ENCODE assay signal across 28 cellular contexts in the genomic region with DNA sequence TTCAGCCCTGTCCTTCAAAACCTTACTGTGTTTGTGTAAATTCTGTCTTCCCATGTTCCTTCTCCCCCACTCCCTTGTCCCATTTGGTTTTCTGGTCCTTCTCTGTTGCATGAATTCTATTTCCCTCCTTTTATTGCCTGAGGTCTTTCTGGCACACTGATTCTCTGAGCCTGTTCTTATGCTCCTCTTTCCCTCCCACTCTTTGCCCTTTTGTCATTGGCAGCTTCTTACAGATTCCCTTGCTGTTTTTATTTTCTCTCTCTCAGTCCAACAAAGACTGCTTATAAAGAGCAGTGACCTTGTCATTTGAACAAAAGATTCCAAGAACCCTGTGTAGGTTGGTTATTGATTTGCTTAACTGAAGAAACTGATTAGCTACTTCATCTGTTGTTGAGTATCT. TPM values are rescaled to one million over a fixed set of nuclear protein-coding genes. Genes with fewer than 3 reads are reported as not detected.
A peak's percentile ranks its signal among the peaks of the same experiment; 100 is the strongest.
DNase-seq lines count a peak whose midpoint lies in the region; ATAC-seq and TF ChIP-seq lines count a peak whose summit lies in the region.
"Had no signal": no experiment of that assay in that cellular context is flagged by ENCODE, and none has a peak within 500 bp of the region (broad histone marks: within the 10 kb centered on the region; RNA-seq: fewer than 3 reads in every experiment).

No MANE protein-coding gene starts in this region.

- no peak for TF ChIP-seq RAD21 in SK-N-SH (IDR thresholded peaks at IDR 0.05; ENCODE audit: low read length)

- TF ChIP-seq EP300 in SK-N-SH (IDR thresholded peaks at IDR 0.05; ENCODE audit: borderline replicate concordance in 1 of 2, low read depth in 1 of 2, low read length in 1 of 2), result no peak

- no peak overlapping the region for H3K4me3 Mint-ChIP-seq in progenitor cell of endocrine pancreas (ENCODE audit: low read depth)
- H3K4me3 Mint-ChIP-seq in stimulated activated memory B cell treated with anti-CD40 and anti-IgM and Interleukin-4, amounts not matched to agents 10 μg/mL and 1 μg/mL and 100 μg/mL, for 72 hours, result no peak overlapping the region
- H3K4me3 Mint-ChIP-seq: activated CD4-positive, alpha-beta T cell treated with anti-CD3 and anti-CD28 coated beads for 36 hours; activated CD8-positive, alpha-beta T cell treated with anti-CD3 and anti-CD28 coated beads, Interleukin-2, amount 10 ng/mL, durations not matched to agents 7 days and 5 days; CD4-positive, CD25-positive, alpha-beta regulatory T cell; T-helper 1 cell treated with Interleukin-12 subunit alpha and Interleukin-12 subunit beta and Interleukin-4 antibody, amounts not matched to agents 30 μg/mL and 1 μg/mL, for 36 hours had no signal

- no peak for TF ChIP-seq CTCF in SK-N-SH (IDR thresholded peaks at IDR 0.05)
- no peak for TF ChIP-seq CTCF in VCaP (conservative IDR thresholded peaks at IDR 0.05)
- TF ChIP-seq CTCF in progenitor cell of endocrine pancreas (IDR thresholded peaks at IDR 0.05; ENCODE audit: unreplicated experiment), result no peak

- H3K36me3 ChIP-seq in SK-N-SH (replicated peaks in 1 of 2; ENCODE audit: control insufficient read depth in 1 of 2, insufficient read depth in 2 of 2, low read length in 1 of 2), result no peaks in the 10 kb centered on the region
- H3K36me3 ChIP-seq: heart left ventricle, neutrophil, SJCRH30, tibial nerve had no signal

- no peak overlapping the region for H3K4me3 ChIP-seq in SK-N-SH (ENCODE audit: low read depth in 2 of 2, low read length in 1 of 2)
- H3K4me3 ChIP-seq: heart left ventricle, SJCRH30, skin epidermis, tibial nerve had no signal

- H3K9me3 ChIP-seq in SK-N-SH, result no peaks in the 10 kb centered on the region
- H3K9me3 ChIP-seq: heart left ventricle, neutrophil, SJCRH30, tibial nerve had no signal

- no peak overlapping the region for H3K4me2 ChIP-seq in SK-N-SH

- no peak overlapping the region for H3K9ac ChIP-seq in SK-N-SH

- no peaks in the 10 kb centered on the region for H3K9me2 ChIP-seq in SK-N-SH

- no peaks in the 10 kb centered on the region for H3K79me2 ChIP-seq in SK-N-SH (ENCODE audit: insufficient read depth)

- H3F3A ChIP-seq in SK-N-SH (replicated peaks; ENCODE audit: insufficient read depth), result no peaks in the 10 kb centered on the region

- no peaks in the 10 kb centered on the region; a peak in 1 of 4 replicates for H3K4me1 ChIP-seq in SK-N-SH (ENCODE audit: control insufficient read depth in 1 of 2, insufficient read depth in 2 of 2, low read depth in 1 of 2, low read length in 1 of 2)
- H3K4me1 ChIP-seq: SJCRH30 had no signal

- H3K27ac ChIP-seq in SK-N-SH (ENCODE audit: low read depth in 2 of 2, low read length in 1 of 2), result no peak overlapping the region
- H3K27ac ChIP-seq in VCaP, result peak overlapping the region; percentile 32
- H3K27ac ChIP-seq: neutrophil, SJCRH30, skin epidermis had no signal

- CTCF ChIA-PET in SK-N-SH (lab: Yijun Ruan, JAX), result interaction anchor here (1.0 to 2.0 kb wide), 2 partner anchors 28 to 235 kb away, joined by 3 to 7 read pairs; no protein-coding TSS in a partner anchor

- no peak for ATAC-seq in SK-N-SH treated with all-trans-retinoic acid at 6 μM for 48 hours
- no peak for ATAC-seq in stimulated activated memory B cell treated with anti-CD40 and anti-IgM and Interleukin-4, amounts not matched to agents 10 μg/mL and 1 μg/mL and 100 μg/mL, for 72 hours
- ATAC-seq: activated CD4-positive, alpha-beta T cell treated with anti-CD3 and anti-CD28 coated beads for 36 hours; activated CD8-positive, alpha-beta T cell treated with anti-CD3 and anti-CD28 coated beads, Interleukin-2, amount 10 ng/mL, durations not matched to agents 7 days and 5 days had no signal

- no peaks in the 10 kb centered on the region for H3K27me3 Mint-ChIP-seq in progenitor cell of endocrine pancreas
- H3K27me3 Mint-ChIP-seq in stimulated activated memory B cell treated with anti-CD40 and anti-IgM and Interleukin-4, amounts not matched to agents 10 μg/mL and 1 μg/mL and 100 μg/mL, for 72 hours, result no peaks in the 10 kb centered on the region
- H3K27me3 Mint-ChIP-seq: activated CD4-positive, alpha-beta T cell treated with anti-CD3 and anti-CD28 coated beads for 36 hours; CD4-positive, CD25-positive, alpha-beta regulatory T cell had no signal

- no peaks in the 10 kb centered on the region for H3K36me3 Mint-ChIP-seq in progenitor cell of endocrine pancreas (ENCODE audit: insufficient read depth)
- peaks cover 5% of the 10 kb centered on the region for H3K36me3 Mint-ChIP-seq in stimulated activated memory B cell treated with anti-CD40 and anti-IgM and Interleukin-4, amounts not matched to agents 10 μg/mL and 1 μg/mL and 100 μg/mL, for 72 hours

- DNase-seq in SK-N-SH, result peak; percentile 3
- DNase-seq in foreskin melanocyte, result peak; percentile 69
- no peak for DNase-seq in progenitor cell of endocrine pancreas (ENCODE audit: low spot score, unreplicated experiment)
- DNase-seq in activated effector memory CD4-positive, alpha-beta T cell treated with anti-CD3 and anti-CD28 coated beads, Interleukin-2, amount 50 U/mL, for 16 hours, result no peak
- no peak for DNase-seq in putamen (ENCODE audit: low spot score)
- DNase-seq: activated CD4-positive, alpha-beta T cell treated with anti-CD3 and anti-CD28 coated beads for 36 hours; activated CD8-positive, alpha-beta T cell treated with anti-CD3 and anti-CD28 coated beads, Interleukin-2, amount 10 ng/mL, durations not matched to agents 7 days and 5 days; activated effector memory CD4-positive, alpha-beta T cell treated with Interleukin-2 at 50 U/mL for 16 hours; activated T-cell treated with anti-CD3 and anti-CD28 coated beads for 4 hours; CD4-positive, CD25-positive, alpha-beta regulatory T cell; cerebellar nuclear complex; DMS 273 treated with DMSO at 0.1 percent for 48 hours; EL; H7; heart left ventricle; kidney glomerular epithelial cell; NCI-H1105; NCI-H187 treated with DMSO at 0.1 percent for 48 hours; SJCRH30; stimulated activated CD8-positive, alpha-beta memory T cell treated with anti-CD3 and anti-CD28 coated beads, Interleukin-4, amount 100 ng/mL, for 48 hours had no signal

- H4K20me1 ChIP-seq in SK-N-SH (ENCODE audit: insufficient read depth), result no peaks in the 10 kb centered on the region

- POLR2A ChIA-PET in SK-N-SH (lab: Yijun Ruan, JAX), result no interaction called here

- no peaks in the 10 kb centered on the region for H3K9me3 Mint-ChIP-seq in progenitor cell of endocrine pancreas (ENCODE audit: low read depth)
- no peaks in the 10 kb centered on the region for H3K9me3 Mint-ChIP-seq in stimulated activated memory B cell treated with anti-CD40 and anti-IgM and Interleukin-4, amounts not matched to agents 10 μg/mL and 1 μg/mL and 100 μg/mL, for 72 hours
- H3K9me3 Mint-ChIP-seq: CD4-positive, CD25-positive, alpha-beta regulatory T cell; T-helper 1 cell treated with Interleukin-12 subunit alpha and Interleukin-12 subunit beta and Interleukin-4 antibody, amounts not matched to agents 30 μg/mL and 1 μg/mL, for 36 hours had no signal

- peaks cover 6% of the 10 kb centered on the region for H3K4me1 Mint-ChIP-seq in progenitor cell of endocrine pancreas (ENCODE audit: low read depth)
- peaks cover 5% of the 10 kb centered on the region for H3K4me1 Mint-ChIP-seq in stimulated activated memory B cell treated with anti-CD40 and anti-IgM and Interleukin-4, amounts not matched to agents 10 μg/mL and 1 μg/mL and 100 μg/mL, for 72 hours
- H3K4me1 Mint-ChIP-seq: activated CD4-positive, alpha-beta T cell treated with anti-CD3 and anti-CD28 coated beads for 36 hours had no signal

- no peak overlapping the region for H2AFZ ChIP-seq in SK-N-SH (ENCODE audit: low read depth)

- H3K27me3 ChIP-seq in SK-N-SH (ENCODE audit: insufficient read depth), result no peaks in the 10 kb centered on the region
- H3K27me3 ChIP-seq: heart left ventricle, neutrophil, SJCRH30, tibial nerve had no signal

- H3K27ac Mint-ChIP-seq in progenitor cell of endocrine pancreas, result peak overlapping the region; percentile 0
- H3K27ac Mint-ChIP-seq in stimulated activated memory B cell treated with anti-CD40 and anti-IgM and Interleukin-4, amounts not matched to agents 10 μg/mL and 1 μg/mL and 100 μg/mL, for 72 hours, result no peak overlapping the region
- H3K27ac Mint-ChIP-seq: activated CD4-positive, alpha-beta T cell treated with anti-CD3 and anti-CD28 coated beads for 36 hours; activated CD8-positive, alpha-beta T cell treated with anti-CD3 and anti-CD28 coated beads, Interleukin-2, amount 10 ng/mL, durations not matched to agents 7 days and 5 days; CD4-positive, CD25-positive, alpha-beta regulatory T cell; T-helper 1 cell treated with Interleukin-12 subunit alpha and Interleukin-12 subunit beta and Interleukin-4 antibody, amounts not matched to agents 30 μg/mL and 1 μg/mL, for 36 hours had no signal

TF ChIP-seq in SK-N-SH, 30 proteins besides CTCF, POLR2A, EP300 and RAD21 (continues in another document):
- TF ChIP-seq SIN3A (IDR thresholded peaks at IDR 0.05; ENCODE audit: borderline replicate concordance, low read depth, low read length) (no peak), POLR2AphosphoS5 (IDR thresholded peaks at IDR 0.05; ENCODE audit: low read depth, low read length) (no peak), MEF2A (IDR thresholded peaks at IDR 0.05; ENCODE audit: borderline replicate concordance, low read depth) (no peak)
- TF ChIP-seq, protein P1, sequence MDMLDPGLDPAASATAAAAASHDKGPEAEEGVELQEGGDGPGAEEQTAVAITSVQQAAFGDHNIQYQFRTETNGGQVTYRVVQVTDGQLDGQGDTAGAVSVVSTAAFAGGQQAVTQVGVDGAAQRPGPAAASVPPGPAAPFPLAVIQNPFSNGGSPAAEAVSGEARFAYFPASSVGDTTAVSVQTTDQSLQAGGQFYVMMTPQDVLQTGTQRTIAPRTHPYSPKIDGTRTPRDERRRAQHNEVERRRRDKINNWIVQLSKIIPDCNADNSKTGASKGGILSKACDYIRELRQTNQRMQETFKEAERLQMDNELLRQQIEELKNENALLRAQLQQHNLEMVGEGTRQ (IDR thresholded peaks at IDR 0.05; ENCODE audit: borderline replicate concordance, low read depth, low read length), result no peak

TF ChIP-seq in SK-N-SH treated with all-trans-retinoic acid at 6 μM for 48 hours, 23 proteins besides CTCF, POLR2A, EP300 and RAD21 (continues in another document):
- TF ChIP-seq, protein P2, sequence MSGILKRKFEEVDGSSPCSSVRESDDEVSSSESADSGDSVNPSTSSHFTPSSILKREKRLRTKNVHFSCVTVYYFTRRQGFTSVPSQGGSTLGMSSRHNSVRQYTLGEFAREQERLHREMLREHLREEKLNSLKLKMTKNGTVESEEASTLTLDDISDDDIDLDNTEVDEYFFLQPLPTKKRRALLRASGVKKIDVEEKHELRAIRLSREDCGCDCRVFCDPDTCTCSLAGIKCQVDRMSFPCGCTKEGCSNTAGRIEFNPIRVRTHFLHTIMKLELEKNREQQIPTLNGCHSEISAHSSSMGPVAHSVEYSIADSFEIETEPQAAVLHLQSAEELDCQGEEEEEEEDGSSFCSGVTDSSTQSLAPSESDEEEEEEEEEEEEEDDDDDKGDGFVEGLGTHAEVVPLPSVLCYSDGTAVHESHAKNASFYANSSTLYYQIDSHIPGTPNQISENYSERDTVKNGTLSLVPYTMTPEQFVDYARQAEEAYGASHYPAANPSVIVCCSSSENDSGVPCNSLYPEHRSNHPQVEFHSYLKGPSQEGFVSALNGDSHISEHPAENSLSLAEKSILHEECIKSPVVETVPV (CRISPR knock-in tag; IDR thresholded peaks at IDR 0.05), result no peak

RNA-seq across cellular contexts. Expression of a gene that starts 49.7 kb away (rescaled TPM):
- 0.08 TPM in 1 of 2 replicates, not detected in the other for polyA plus RNA-seq in SK-N-SH (2012; rRNA removed)
- polyA plus RNA-seq in SK-N-SH (2012; cell fraction: cytosol; rRNA removed), result not detected in 2 replicates
- 0.08 and 0.27 TPM in 2 replicates for polyA plus RNA-seq in SK-N-SH (2012; cell fraction: nucleus; rRNA removed)
- 0.89 and 0.93 TPM in 2 replicates for total RNA-seq in progenitor cell of endocrine pancreas
- total RNA-seq: A172, H7 had no signal
- polyA plus RNA-seq: CD4-positive, CD25-positive, alpha-beta regulatory T cell had no signal

Comparison
In these comparisons a context has a peak if more than half of its experiments do, and no peak if none do; other contexts are left out.
1. DNase-seq: peak in SK-N-SH (single experiment) and foreskin melanocyte (single experiment); none in progenitor cell of endocrine pancreas (single experiment), activated effector memory CD4-positive, alpha-beta T cell treated with anti-CD3 and anti-CD28 coated beads, Interleukin-2, amount 50 U/mL, for 16 hours (single experiment) and putamen (single experiment).